In genomic region chrX:21865436-21865835, GRCh38 we compare ENCODE assay signal across 26 cellular contexts.
"Had no signal": no experiment of that assay in that cellular context is flagged by ENCODE, and none has a peak within 500 bp of the region (broad histone marks: within the 10 kb centered on the region; RNA-seq: fewer than 3 reads in every experiment).

No MANE protein-coding gene starts in this region.

- H3K27ac Mint-ChIP-seq: activated CD4-positive, alpha-beta T cell treated with anti-CD3 and anti-CD28 coated beads, Interleukin-2, amount 10 ng/mL, durations not matched to agents 7 days and 5 days; activated CD8-positive, alpha-beta memory T cell treated with anti-CD3 and anti-CD28 coated beads, Interleukin-2, amount 10 ng/mL, durations not matched to agents 7 days and 5 days; activated CD8-positive, alpha-beta T cell treated with anti-CD3 and anti-CD28 coated beads for 36 hours; activated naive CD8-positive, alpha-beta T cell treated with anti-CD3 and anti-CD28 coated beads, Interleukin-2, amount 50 U/mL, for 24 hours; brain; natural killer cell; T-cell; T-helper 2 cell treated with Interferon-gamma antibody and Interleukin-4, amounts not matched to agents 5 μg/mL and 100 μg/mL, for 36 hours; type B pancreatic cell had no signal

- ATAC-seq: activated CD8-positive, alpha-beta memory T cell treated with anti-CD3 and anti-CD28 coated beads, Interleukin-2, amount 10 ng/mL, durations not matched to agents 7 days and 5 days; activated CD8-positive, alpha-beta T cell treated with anti-CD3 and anti-CD28 coated beads for 36 hours; activated naive CD8-positive, alpha-beta T cell treated with anti-CD3 and anti-CD28 coated beads, Interleukin-2, amount 50 U/mL, for 24 hours; esophagus mucosa; heart right ventricle; left lung; natural killer cell; T-cell had no signal

- H3K36me3 ChIP-seq: left lung, ovary, thoracic aorta, vagina, WERI-Rb-1 had no signal

- H3K9me3 ChIP-seq: heart right ventricle, left lung, ovary, thoracic aorta, vagina had no signal

- H3K27me3 Mint-ChIP-seq: activated CD4-positive, alpha-beta T cell treated with anti-CD3 and anti-CD28 coated beads, Interleukin-2, amount 10 ng/mL, durations not matched to agents 7 days and 5 days; activated CD8-positive, alpha-beta memory T cell treated with anti-CD3 and anti-CD28 coated beads, Interleukin-2, amount 10 ng/mL, durations not matched to agents 7 days and 5 days; activated CD8-positive, alpha-beta T cell treated with anti-CD3 and anti-CD28 coated beads for 36 hours; activated naive CD8-positive, alpha-beta T cell treated with anti-CD3 and anti-CD28 coated beads, Interleukin-2, amount 50 U/mL, for 24 hours; brain; T-cell; type B pancreatic cell had no signal

- H3K4me1 Mint-ChIP-seq: activated CD4-positive, alpha-beta T cell treated with anti-CD3 and anti-CD28 coated beads, Interleukin-2, amount 10 ng/mL, durations not matched to agents 7 days and 5 days; brain had no signal

- H3K27me3 ChIP-seq: heart right ventricle, left lung, ovary, vagina had no signal

- DNase-seq: activated CD4-positive, alpha-beta T cell treated with anti-CD3 and anti-CD28 coated beads, Interleukin-2, amount 10 ng/mL, durations not matched to agents 7 days and 5 days; activated CD4-positive, CD25-positive, alpha-beta regulatory T cell treated with anti-CD3 and anti-CD28 coated beads, Interleukin-2, amount 50 U/mL, for 72 hours; activated CD8-positive, alpha-beta memory T cell treated with anti-CD3 and anti-CD28 coated beads, Interleukin-2, amount 10 ng/mL, durations not matched to agents 7 days and 5 days; activated CD8-positive, alpha-beta T cell treated with anti-CD3 and anti-CD28 coated beads for 36 hours; activated effector memory CD4-positive, alpha-beta T cell treated with anti-CD3 and anti-CD28 coated beads, Interleukin-2, amount 50 U/mL, for 16 hours; activated naive CD4-positive, alpha-beta T cell treated with anti-CD3 and anti-CD28 coated beads, Interleukin-2, amount 50 U/mL, for 16 hours; activated naive CD8-positive, alpha-beta T cell treated with anti-CD3 and anti-CD28 coated beads, Interleukin-2, amount 50 U/mL, for 24 hours; activated T-cell treated with anti-CD3 and anti-CD28 coated beads for 4 hours; anterior cingulate cortex; dermis blood vessel endothelial cell; effector CD8-positive, alpha-beta T cell; heart right ventricle; left lung; natural killer cell; ovary; stimulated activated CD4-positive, alpha-beta T cell treated with anti-CD3 and anti-CD28 coated beads, Interleukin-2, amount 100 ng/mL, for 48 hours; stimulated activated CD8-positive, alpha-beta memory T cell treated with anti-CD3 and anti-CD28 coated beads, Interleukin-4, amount 100 ng/mL, for 48 hours; stimulated activated naive CD4-positive, alpha-beta T cell; T-cell; WERI-Rb-1 had no signal

- H3K4me3 ChIP-seq: heart right ventricle, left lung, ovary, thoracic aorta, vagina had no signal

- H3K9me3 Mint-ChIP-seq: activated CD4-positive, alpha-beta T cell treated with anti-CD3 and anti-CD28 coated beads, Interleukin-2, amount 10 ng/mL, durations not matched to agents 7 days and 5 days; activated CD8-positive, alpha-beta T cell treated with anti-CD3 and anti-CD28 coated beads for 36 hours; activated naive CD8-positive, alpha-beta T cell treated with anti-CD3 and anti-CD28 coated beads, Interleukin-2, amount 50 U/mL, for 24 hours; brain; natural killer cell; T-cell; T-helper 2 cell treated with Interferon-gamma antibody and Interleukin-4, amounts not matched to agents 5 μg/mL and 100 μg/mL, for 36 hours; type B pancreatic cell had no signal

- H3K27ac ChIP-seq: heart right ventricle, left lung, ovary, vagina, WERI-Rb-1 had no signal

- H3K4me1 ChIP-seq: left lung, vagina had no signal

- H3K36me3 Mint-ChIP-seq: brain, natural killer cell had no signal

- H3K4me3 Mint-ChIP-seq: activated CD4-positive, alpha-beta T cell treated with anti-CD3 and anti-CD28 coated beads, Interleukin-2, amount 10 ng/mL, durations not matched to agents 7 days and 5 days; activated CD8-positive, alpha-beta memory T cell treated with anti-CD3 and anti-CD28 coated beads, Interleukin-2, amount 10 ng/mL, durations not matched to agents 7 days and 5 days; activated CD8-positive, alpha-beta T cell treated with anti-CD3 and anti-CD28 coated beads for 36 hours; activated naive CD8-positive, alpha-beta T cell treated with anti-CD3 and anti-CD28 coated beads, Interleukin-2, amount 50 U/mL, for 24 hours; brain; natural killer cell; T-cell; T-helper 2 cell treated with Interferon-gamma antibody and Interleukin-4, amounts not matched to agents 5 μg/mL and 100 μg/mL, for 36 hours; type B pancreatic cell had no signal
